In genomic region chr22:41832553-41833368, GRCh38 we compare ENCODE assay signal across 8 cellular contexts. TPM values are rescaled to one million over a fixed set of nuclear protein-coding genes. Genes with fewer than 3 reads are reported as not detected.
DNase-seq lines count a peak whose midpoint lies in the region; ATAC-seq, FAIRE-seq and TF ChIP-seq lines count a peak whose summit lies in the region.

Gene SREBF2, plus strand, starts transcription at chr22:41833105. Its CDS starts 166 bp downstream, at chr22:41833271.

- H3K9me3 ChIP-seq in right atrium auricular region (no peaks in the 10 kb centered on the region), psoas muscle (no peaks in the 10 kb centered on the region)

- DNase-seq in NCI-H187 treated with DMSO at 0.1 percent for 48 hours (lab: John Stamatoyannopoulos, UW) (peak; percentile 91), anterior cingulate cortex (lab: John Stamatoyannopoulos, UW) (peak; percentile 94 to 100 (median 99)), right atrium auricular region (ENCODE audit: low spot score) (peak; percentile 100), psoas muscle (peak; percentile 100), urothelium cell line (ENCODE audit: low spot score) (peak; percentile 99)

- 0 to 1% (median 0%) methylated on average over 59 to 75 of the region's 75 CpGs for WGBS in psoas muscle, 3 donors

- H3K4me3 ChIP-seq in right atrium auricular region (peak within 1 kb of the TSS; percentile 80 to 97), psoas muscle (peak within 1 kb of the TSS; percentile 78)

- H3K4me1 ChIP-seq in right atrium auricular region (peaks cover 0 to 24% of the 10 kb centered on the region in 2 donors), psoas muscle (peaks cover 3% of the 10 kb centered on the region)

- TF ChIP-seq CTCF in right atrium auricular region (IDR thresholded peaks at IDR 0.05) (no peak), psoas muscle (IDR thresholded peaks at IDR 0.05) (no peak)

- intact Hi-C loops in T-helper 2 cell treated with Interferon-gamma antibody and Interleukin-4, amounts not matched to agents 100 ng/mL and 5 ng/mL, for 36 hours (cut with micrococcal nuclease): loop anchor here (1.0 to 5.0 kb wide), 4 partner anchors 25 to 114 kb away; no protein-coding TSS in a partner anchor
- intact Hi-C loops in psoas muscle (cut with DNase I): loop anchor here in 1 of 2 donors (10.0 kb wide), 1 partner anchor 62 kb away; no protein-coding TSS in a partner anchor

- no peaks in the 10 kb centered on the region for H3K36me3 ChIP-seq in right atrium auricular region
- peaks cover 3 to 17% of the 10 kb centered on the region in 2 donors for H3K36me3 ChIP-seq in psoas muscle (ENCODE audit: insufficient read depth in 1 of 2, low read depth in 1 of 2)

- H3K27ac ChIP-seq in right atrium auricular region (peak within 1 kb of the TSS; percentile 90 to 99), psoas muscle (peak within 1 kb of the TSS; percentile 92)

- peak; percentile 98 for FAIRE-seq in urothelium cell line (lab: Jason Lieb, UNC)

- ATAC-seq in GM18499 (IDR thresholded peaks at IDR 0.05; ENCODE audit: insufficient read depth, unreplicated experiment) (peak; percentile 65), HG02943 (IDR thresholded peaks at IDR 0.05; ENCODE audit: low read depth, unreplicated experiment) (peak; percentile 81), psoas muscle (peak; percentile 95 to 97 (median 95))

- H3K27me3 ChIP-seq in right atrium auricular region (no peaks in the 10 kb centered on the region), psoas muscle (ENCODE audit: insufficient read depth in 3 of 3, low read length in 2 of 3) (no peaks in the 10 kb centered on the region)

RNA-seq across cellular contexts. Expression of gene SREBF2, which starts in this region (rescaled TPM):
- total RNA-seq in T-helper 2 cell treated with Interferon-gamma antibody and Interleukin-4, amounts not matched to agents 100 ng/mL and 5 ng/mL, for 36 hours: 131 and 132 TPM in 2 replicates
- total RNA-seq in right atrium auricular region: 10 to 100 TPM; 45.6 to 61.4 TPM
- 10 to 100 TPM; 36.3 to 47.0 (median 43.6) TPM for total RNA-seq in psoas muscle
- 10 to 100 TPM; 21.0 to 24.1 (median 23.8) TPM for polyA plus RNA-seq in psoas muscle

Comparison
In these comparisons a context has a peak if more than half of its experiments do, and no peak if none do; other contexts are left out.
1. Peak in every context shown above with its lines: DNase-seq, ATAC-seq, H3K4me3 ChIP-seq and H3K27ac ChIP-seq.